ENCODE assay signal across 14 cellular contexts in the genomic region with DNA sequence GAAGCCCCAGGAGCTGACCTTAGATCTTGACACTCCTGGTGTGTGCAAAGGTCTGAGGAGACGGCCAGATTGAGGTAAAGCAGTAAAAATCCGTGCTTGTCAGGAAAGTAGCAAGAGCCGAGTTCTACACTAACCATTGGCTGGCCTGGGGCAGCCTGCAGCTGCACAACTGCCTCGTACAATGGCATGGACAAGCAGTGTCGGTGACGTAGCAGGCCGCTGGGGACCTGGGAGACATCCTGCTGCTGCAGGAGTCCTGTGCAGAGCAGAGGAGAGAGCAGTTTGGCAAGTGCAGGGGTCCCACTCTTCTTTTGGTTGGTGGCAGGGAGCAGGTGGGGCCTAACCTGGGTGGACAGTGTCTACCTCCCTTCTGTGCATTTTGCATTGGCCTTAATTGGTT.
DNase-seq lines count a peak whose midpoint lies in the region; ATAC-seq, FAIRE-seq and TF ChIP-seq lines count a peak whose summit lies in the region.
"Had no signal": no experiment of that assay in that cellular context is flagged by ENCODE, and none has a peak within 500 bp of the region (broad histone marks: within the 10 kb centered on the region; RNA-seq: fewer than 3 reads in every experiment).

No MANE protein-coding gene starts in this region.

- no peaks in the 10 kb centered on the region for H3K36me3 Mint-ChIP-seq in astrocyte (ENCODE audit: low read depth, unreplicated experiment)
- no peaks in the 10 kb centered on the region for H3K36me3 Mint-ChIP-seq in CD4-positive, alpha-beta memory T cell

- peak overlapping the region; percentile 26 for H2AFZ ChIP-seq in astrocyte (ENCODE audit: low read depth, low read length)

- no peaks in the 10 kb centered on the region for H3K27me3 ChIP-seq in Panc1 (ENCODE audit: control insufficient read depth, insufficient read depth, low read length)
- no peaks in the 10 kb centered on the region for H3K27me3 ChIP-seq in astrocyte (ENCODE audit: insufficient read depth, low read length)
- H3K27me3 ChIP-seq in heart left ventricle = no peaks in the 10 kb centered on the region
- no peaks in the 10 kb centered on the region for H3K27me3 ChIP-seq in CD4-positive, alpha-beta memory T cell (ENCODE audit: insufficient read depth, low read length)
- H3K27me3 ChIP-seq: MG63, SJCRH30 had no signal

- no peak for ATAC-seq in Panc1
- ATAC-seq in heart left ventricle = peak in 3 of 4 donors; percentile 13 to 32 (median 15)
- ATAC-seq in sciatic nerve = peak; percentile 66
- no peak for ATAC-seq in HG03432 (IDR thresholded peaks at IDR 0.05; ENCODE audit: unreplicated experiment)

- no peaks in the 10 kb centered on the region for H3K79me2 ChIP-seq in astrocyte (ENCODE audit: insufficient read depth, low read length)

- DNase-seq in Panc1 (ENCODE audit: low read depth, low spot score) (no peak), astrocyte (ENCODE audit: low read depth) (no peak), heart left ventricle (peak in 3 of 5 donors; percentile 41 to 59 (median 48)), sciatic nerve (ENCODE audit: low spot score) (no peak), HUDEP-2 (lab: John Stamatoyannopoulos, UW; ENCODE audit: unreplicated experiment in 76 of 76) (no peak)
- DNase-seq in CD4-positive, alpha-beta memory T cell = no peak
- DNase-seq: NCI-H1105 treated with DMSO at 0.1 percent for 48 hours, NCI-H187 treated with DMSO at 0.1 percent for 48 hours, NCI-H446, SJCRH30 had no signal

- TF ChIP-seq CTCF in Panc1 (IDR thresholded peaks at IDR 0.05) (no peak), astrocyte (IDR thresholded peaks at IDR 0.05; ENCODE audit: insufficient read depth, low read depth, low read length) (no peak), heart left ventricle (IDR thresholded peaks at IDR 0.05) (no peak)

- peaks cover 23% of the 10 kb centered on the region for H3K4me1 Mint-ChIP-seq in astrocyte (ENCODE audit: low read depth, unreplicated experiment)
- no peaks in the 10 kb centered on the region for H3K4me1 Mint-ChIP-seq in CD4-positive, alpha-beta memory T cell

- no peak for TF ChIP-seq POLR2A in heart left ventricle (IDR thresholded peaks at IDR 0.05)

- H3K27ac ChIP-seq in Panc1 (ENCODE audit: low read length) (peak overlapping the region; percentile 54; the same call in 1 of the 2 replicates), astrocyte (ENCODE audit: low read depth, low read length) (no peak overlapping the region), heart left ventricle (peak overlapping the region in 8 of 12 donors; percentile 36 to 75 (median 59))
- H3K27ac ChIP-seq in CD4-positive, alpha-beta memory T cell (ENCODE audit: low read depth, low read length) = no peak overlapping the region
- H3K27ac ChIP-seq: KMS-11, SJCRH30 had no signal

- BruUV-seq in Panc1 (replicated peaks; lab: Mats Ljungman, UMichigan) = no TSS peak

- peak overlapping the region; percentile 75 for H3K4me2 ChIP-seq in astrocyte (ENCODE audit: low read length)
- H3K4me2 ChIP-seq: KMS-11 had no signal

- H4K20me1 ChIP-seq in astrocyte (ENCODE audit: insufficient read depth, low read length) = no peaks in the 10 kb centered on the region

- peaks cover 20% of the 10 kb centered on the region for H3K9me3 Mint-ChIP-seq in astrocyte (ENCODE audit: unreplicated experiment)
- peaks cover 0 to 18% (median 12%) of the 10 kb centered on the region in 8 donors for H3K9me3 Mint-ChIP-seq in CD4-positive, alpha-beta memory T cell

- H3K27me3 Mint-ChIP-seq in astrocyte (ENCODE audit: low read depth, unreplicated experiment) = peaks cover 7% of the 10 kb centered on the region
- peaks cover 0 to 4% of the 10 kb centered on the region in 2 donors for H3K27me3 Mint-ChIP-seq in CD4-positive, alpha-beta memory T cell

- 61 to 72% (median 66%) methylated on average over 7 of the region's 7 CpGs for WGBS in heart left ventricle, 4 donors

- H3K4me3 ChIP-seq in Panc1 (ENCODE audit: low read depth in 2 of 2, low read length in 2 of 2) (no peak overlapping the region), astrocyte (ENCODE audit: insufficient read depth, low read depth, low read length) (no peak overlapping the region), heart left ventricle (no peak overlapping the region)
- H3K4me3 ChIP-seq in CD4-positive, alpha-beta memory T cell (ENCODE audit: low read length in 2 of 2) = no peak overlapping the region
- H3K4me3 ChIP-seq: MG63, SJCRH30 had no signal

- H3K9ac ChIP-seq in astrocyte (ENCODE audit: low read length) = no peak overlapping the region
- H3K9ac ChIP-seq: KMS-11 had no signal

- FAIRE-seq in astrocyte (lab: Jason Lieb, UNC) = no peak

- in situ Hi-C loops in Panc1 (cut with HindIII; ENCODE audit: low pct_unique_long_range_greater_than_20kb, low sequenced_read_pairs) = no loop called here

- H3K9me3 ChIP-seq in Panc1 (ENCODE audit: control insufficient read depth, insufficient read depth, low read depth, low read length) = peaks cover 4% of the 10 kb centered on the region; the same call in 1 of the 2 replicates
- H3K9me3 ChIP-seq in astrocyte (ENCODE audit: insufficient read depth, low read depth, low read length) = no peaks in the 10 kb centered on the region
- peaks cover 0 to 22% (median 13%) of the 10 kb centered on the region in 12 donors for H3K9me3 ChIP-seq in heart left ventricle
- H3K9me3 ChIP-seq in CD4-positive, alpha-beta memory T cell (ENCODE audit: control insufficient read depth in 1 of 2, low read length in 2 of 2) = peaks cover 0 to 4% of the 10 kb centered on the region in 2 donors
- H3K9me3 ChIP-seq: MG63 had no signal

- H3K4me3 Mint-ChIP-seq in astrocyte (ENCODE audit: unreplicated experiment) = no peak overlapping the region
- no peak overlapping the region for H3K4me3 Mint-ChIP-seq in CD4-positive, alpha-beta memory T cell
- H3K4me3 Mint-ChIP-seq: HFFc6 had no signal

- H3K4me1 ChIP-seq in Panc1 (ENCODE audit: control insufficient read depth, insufficient read depth, low read length) (peaks cover 31% of the 10 kb centered on the region), astrocyte (ENCODE audit: insufficient read depth, low read length) (peaks cover 26% of the 10 kb centered on the region), heart left ventricle (peaks cover 5 to 35% (median 27%) of the 10 kb centered on the region in 12 donors)
- no peaks in the 10 kb centered on the region for H3K4me1 ChIP-seq in CD4-positive, alpha-beta memory T cell (ENCODE audit: insufficient read depth, low read length)

- H3K36me3 ChIP-seq in Panc1 (ENCODE audit: control insufficient read depth, insufficient read depth, low read length) (no peaks in the 10 kb centered on the region), astrocyte (ENCODE audit: insufficient read depth, low read length) (no peaks in the 10 kb centered on the region), heart left ventricle (no peaks in the 10 kb centered on the region)
- H3K36me3 ChIP-seq in CD4-positive, alpha-beta memory T cell (ENCODE audit: insufficient read depth, low read length) = no peaks in the 10 kb centered on the region
- H3K36me3 ChIP-seq: MG63, SJCRH30 had no signal

- CTCF ChIA-PET in Panc1 (lab: Charles Lee) = no interaction called here
- CTCF ChIA-PET in CD4-positive, alpha-beta memory T cell (lab: Charles Lee; ENCODE audit: partially characterized antibody) = no interaction called here

- no peak overlapping the region for H3K27ac Mint-ChIP-seq in astrocyte (ENCODE audit: unreplicated experiment)
- H3K27ac Mint-ChIP-seq in CD4-positive, alpha-beta memory T cell = no peak overlapping the region

- intact Hi-C loops in Panc1 (cut with micrococcal nuclease; ENCODE audit: unreplicated experiment) (no loop called here), heart left ventricle (cut with DNase I) (loop anchor here in 5 of 10 donors (5.0 kb wide), 5 partner anchors 49 to 289 kb away; partner anchors contain the start of gene ADAMTS15 (in 1 of the 5)), sciatic nerve (cut with DNase I) (no loop called here)
- intact Hi-C loops in CD4-positive, alpha-beta memory T cell (cut with micrococcal nuclease) = no loop called here

- POLR2A ChIA-PET in Panc1 (lab: Charles Lee) = interaction anchor here (1.2 kb wide), 1 partner anchor 56 kb away, joined by 4 read pairs; no protein-coding TSS in a partner anchor
- POLR2A ChIA-PET in CD4-positive, alpha-beta memory T cell (lab: Charles Lee; ENCODE audit: partially characterized antibody) = no interaction called here

Comparison
In these comparisons a context has a peak if more than half of its experiments do, and no peak if none do; other contexts are left out.
1. ATAC-seq: peak in heart left ventricle (3 of 4) and sciatic nerve (single experiment); none in Panc1 (single experiment) and HG03432 (single experiment).
2. DNase-seq: peak in heart left ventricle (3 of 5); none in Panc1 (single experiment), astrocyte (single experiment), sciatic nerve (single experiment), CD4-positive, alpha-beta memory T cell (0 of 5) and HUDEP-2 (0 of 76).
3. H3K27ac ChIP-seq: peak in Panc1 (single experiment) and heart left ventricle (8 of 12); none in astrocyte (single experiment) and CD4-positive, alpha-beta memory T cell (single experiment).